1 cellular context compared by ENCODE assay signal in the genomic region with DNA sequence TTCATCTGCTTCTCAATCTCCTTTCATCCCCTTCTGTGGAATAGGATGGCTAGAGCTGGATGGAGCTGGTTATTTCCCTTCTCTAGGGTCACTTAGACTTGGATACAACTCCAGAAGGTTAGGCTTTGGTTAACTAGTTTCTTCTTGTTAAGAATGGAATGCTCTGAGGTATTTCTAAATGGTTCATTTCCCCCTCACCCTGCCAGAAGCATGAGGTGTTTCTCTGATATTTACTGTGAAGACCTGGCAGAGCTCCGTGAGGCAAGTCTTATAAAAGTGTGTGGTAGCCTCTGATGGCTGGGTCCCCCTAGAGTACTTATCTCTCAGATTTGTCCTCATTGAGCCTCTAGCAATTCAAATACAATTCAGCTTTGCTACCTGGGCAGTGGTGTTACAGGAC.
TF ChIP-seq lines count a peak whose summit lies in the region.

No MANE protein-coding gene starts in this region.

TF ChIP-seq in GM23338, 12 proteins besides CTCF, POLR2A, EP300 and RAD21 (continued from another document):
- TF ChIP-seq, protein P1, sequence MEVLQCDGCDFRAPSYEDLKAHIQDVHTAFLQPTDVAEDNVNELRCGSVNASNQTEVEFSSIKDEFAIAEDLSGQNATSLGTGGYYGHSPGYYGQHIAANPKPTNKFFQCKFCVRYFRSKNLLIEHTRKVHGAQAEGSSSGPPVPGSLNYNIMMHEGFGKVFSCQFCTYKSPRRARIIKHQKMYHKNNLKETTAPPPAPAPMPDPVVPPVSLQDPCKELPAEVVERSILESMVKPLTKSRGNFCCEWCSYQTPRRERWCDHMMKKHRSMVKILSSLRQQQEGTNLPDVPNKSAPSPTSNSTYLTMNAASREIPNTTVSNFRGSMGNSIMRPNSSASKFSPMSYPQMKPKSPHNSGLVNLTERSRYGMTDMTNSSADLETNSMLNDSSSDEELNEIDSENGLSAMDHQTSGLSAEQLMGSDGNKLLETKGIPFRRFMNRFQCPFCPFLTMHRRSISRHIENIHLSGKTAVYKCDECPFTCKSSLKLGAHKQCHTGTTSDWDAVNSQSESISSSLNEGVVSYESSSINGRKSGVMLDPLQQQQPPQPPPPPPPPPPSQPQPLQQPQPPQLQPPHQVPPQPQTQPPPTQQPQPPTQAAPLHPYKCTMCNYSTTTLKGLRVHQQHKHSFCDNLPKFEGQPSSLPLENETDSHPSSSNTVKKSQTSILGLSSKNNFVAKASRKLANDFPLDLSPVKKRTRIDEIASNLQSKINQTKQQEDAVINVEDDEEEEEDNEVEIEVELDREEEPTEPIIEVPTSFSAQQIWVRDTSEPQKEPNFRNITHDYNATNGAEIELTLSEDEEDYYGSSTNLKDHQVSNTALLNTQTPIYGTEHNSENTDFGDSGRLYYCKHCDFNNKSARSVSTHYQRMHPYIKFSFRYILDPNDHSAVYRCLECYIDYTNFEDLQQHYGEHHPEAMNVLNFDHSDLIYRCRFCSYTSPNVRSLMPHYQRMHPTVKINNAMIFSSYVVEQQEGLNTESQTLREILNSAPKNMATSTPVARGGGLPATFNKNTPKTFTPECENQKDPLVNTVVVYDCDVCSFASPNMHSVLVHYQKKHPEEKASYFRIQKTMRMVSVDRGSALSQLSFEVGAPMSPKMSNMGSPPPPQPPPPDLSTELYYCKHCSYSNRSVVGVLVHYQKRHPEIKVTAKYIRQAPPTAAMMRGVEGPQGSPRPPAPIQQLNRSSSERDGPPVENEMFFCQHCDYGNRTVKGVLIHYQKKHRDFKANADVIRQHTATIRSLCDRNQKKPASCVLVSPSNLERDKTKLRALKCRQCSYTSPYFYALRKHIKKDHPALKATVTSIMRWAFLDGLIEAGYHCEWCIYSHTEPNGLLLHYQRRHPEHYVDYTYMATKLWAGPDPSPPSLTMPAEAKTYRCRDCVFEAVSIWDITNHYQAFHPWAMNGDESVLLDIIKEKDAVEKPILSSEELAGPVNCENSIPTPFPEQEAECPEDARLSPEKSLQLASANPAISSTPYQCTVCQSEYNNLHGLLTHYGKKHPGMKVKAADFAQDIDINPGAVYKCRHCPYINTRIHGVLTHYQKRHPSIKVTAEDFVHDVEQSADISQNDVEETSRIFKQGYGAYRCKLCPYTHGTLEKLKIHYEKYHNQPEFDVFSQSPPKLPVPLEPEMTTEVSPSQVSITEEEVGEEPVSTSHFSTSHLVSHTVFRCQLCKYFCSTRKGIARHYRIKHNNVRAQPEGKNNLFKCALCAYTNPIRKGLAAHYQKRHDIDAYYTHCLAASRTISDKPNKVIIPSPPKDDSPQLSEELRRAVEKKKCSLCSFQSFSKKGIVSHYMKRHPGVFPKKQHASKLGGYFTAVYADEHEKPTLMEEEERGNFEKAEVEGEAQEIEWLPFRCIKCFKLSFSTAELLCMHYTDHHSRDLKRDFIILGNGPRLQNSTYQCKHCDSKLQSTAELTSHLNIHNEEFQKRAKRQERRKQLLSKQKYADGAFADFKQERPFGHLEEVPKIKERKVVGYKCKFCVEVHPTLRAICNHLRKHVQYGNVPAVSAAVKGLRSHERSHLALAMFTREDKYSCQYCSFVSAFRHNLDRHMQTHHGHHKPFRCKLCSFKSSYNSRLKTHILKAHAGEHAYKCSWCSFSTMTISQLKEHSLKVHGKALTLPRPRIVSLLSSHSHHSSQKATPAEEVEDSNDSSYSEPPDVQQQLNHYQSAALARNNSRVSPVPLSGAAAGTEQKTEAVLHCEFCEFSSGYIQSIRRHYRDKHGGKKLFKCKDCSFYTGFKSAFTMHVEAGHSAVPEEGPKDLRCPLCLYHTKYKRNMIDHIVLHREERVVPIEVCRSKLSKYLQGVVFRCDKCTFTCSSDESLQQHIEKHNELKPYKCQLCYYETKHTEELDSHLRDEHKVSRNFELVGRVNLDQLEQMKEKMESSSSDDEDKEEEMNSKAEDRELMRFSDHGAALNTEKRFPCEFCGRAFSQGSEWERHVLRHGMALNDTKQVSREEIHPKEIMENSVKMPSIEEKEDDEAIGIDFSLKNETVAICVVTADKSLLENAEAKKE (CRISPR knock-in tag; IDR thresholded peaks at IDR 0.05): no peak
TF ChIP-seq in GM23338: peak in this region for 0.
